In the genomic region with DNA sequence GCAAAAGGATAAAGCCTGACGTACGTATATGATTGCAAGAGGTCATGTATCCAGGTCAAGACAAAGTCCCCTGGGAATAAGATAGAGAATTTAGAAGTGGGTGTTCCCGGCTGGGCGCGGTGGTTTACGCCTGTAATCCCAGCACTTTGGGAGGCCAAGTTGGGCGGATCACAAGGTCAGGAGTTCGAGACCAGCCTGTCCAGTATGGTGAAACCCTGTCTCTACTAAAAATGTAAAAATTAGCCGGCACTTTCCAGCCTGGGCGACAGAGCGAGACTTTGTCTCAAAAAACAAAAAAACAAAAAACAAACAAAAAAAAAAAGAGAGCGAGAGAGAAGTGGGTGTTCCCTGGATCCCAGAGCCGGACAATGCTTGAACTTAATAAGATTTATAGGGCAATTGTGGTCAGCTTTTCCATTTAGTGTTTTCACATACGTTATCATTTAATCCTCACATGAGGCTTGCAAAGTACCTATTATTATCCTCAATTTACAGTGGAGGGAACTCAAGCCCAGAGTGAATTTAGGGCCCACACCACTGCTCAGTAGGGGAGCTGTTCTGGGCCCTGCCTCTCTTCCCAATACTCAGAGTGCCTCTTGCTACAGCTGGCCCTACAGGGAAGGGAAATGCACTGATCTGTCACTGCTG, we compare ENCODE assay signal across 12 cellular contexts. TPM values are rescaled to one million over a fixed set of nuclear protein-coding genes. Genes with fewer than 3 reads are reported as not detected.
DNase-seq lines count a peak whose midpoint lies in the region; ATAC-seq and TF ChIP-seq lines count a peak whose summit lies in the region.
"Had no signal": no experiment of that assay in that cellular context is flagged by ENCODE, and none has a peak within 500 bp of the region (broad histone marks: within the 10 kb centered on the region; RNA-seq: fewer than 3 reads in every experiment).

No MANE protein-coding gene starts in this region.

- H3K9me3 ChIP-seq in CD4-positive, CD25-positive, alpha-beta regulatory T cell (ENCODE audit: control insufficient read depth in 2 of 2, low read length in 2 of 2): no peaks in the 10 kb centered on the region
- H3K9me3 ChIP-seq in T-helper 17 cell (ENCODE audit: control insufficient read depth, low read length, poor library complexity, severe bottlenecking) (no peaks in the 10 kb centered on the region), lower lobe of right lung (no peaks in the 10 kb centered on the region)

- TF ChIP-seq CTCF in lower lobe of right lung (IDR thresholded peaks at IDR 0.05): no peak

- no peak overlapping the region for H3K27ac ChIP-seq in CD4-positive, CD25-positive, alpha-beta regulatory T cell (ENCODE audit: insufficient read depth, low read length, poor library complexity, severe bottlenecking)
- no peak overlapping the region for H3K27ac ChIP-seq in lower lobe of right lung
- H3K27ac ChIP-seq: KMS-11 had no signal

- H3K4me3 ChIP-seq in CD4-positive, CD25-positive, alpha-beta regulatory T cell (ENCODE audit: low read depth, low read length): no peak overlapping the region
- peak overlapping the region; percentile 76 for H3K4me3 ChIP-seq in lower lobe of right lung

- H3K4me1 ChIP-seq in CD4-positive, CD25-positive, alpha-beta regulatory T cell (ENCODE audit: control insufficient read depth, insufficient read depth, low read length, poor library complexity, severe bottlenecking): peaks cover 34% of the 10 kb centered on the region
- peaks cover 33% of the 10 kb centered on the region for H3K4me1 ChIP-seq in lower lobe of right lung

- peaks cover 60% of the 10 kb centered on the region for H3K27me3 Mint-ChIP-seq in CD4-positive, CD25-positive, alpha-beta regulatory T cell
- peaks cover 38% of the 10 kb centered on the region for H3K27me3 Mint-ChIP-seq in T-helper 17 cell

- no peaks in the 10 kb centered on the region for H3K9me3 Mint-ChIP-seq in CD4-positive, CD25-positive, alpha-beta regulatory T cell

- no peak overlapping the region for H3K27ac Mint-ChIP-seq in CD4-positive, CD25-positive, alpha-beta regulatory T cell
- peak overlapping the region; percentile 24 for H3K27ac Mint-ChIP-seq in T-helper 17 cell

- no peak for ATAC-seq in CD4-positive, CD25-positive, alpha-beta regulatory T cell (ENCODE audit: low read depth in 2 of 2)
- ATAC-seq in T-helper 17 cell (no peak), lower lobe of right lung (no peak), HG02571 (IDR thresholded peaks at IDR 0.05; ENCODE audit: unreplicated experiment) (no peak)

- intact Hi-C loops in lower lobe of right lung (cut with DNase I): loop anchor here (10.0 kb wide), 1 partner anchor 53 kb away; a partner anchor contains a TSS

- H3K4me1 Mint-ChIP-seq in CD4-positive, CD25-positive, alpha-beta regulatory T cell: peaks cover 5 to 43% (median 14%) of the 10 kb centered on the region in 4 donors
- peaks cover 24% of the 10 kb centered on the region for H3K4me1 Mint-ChIP-seq in T-helper 17 cell

- peak overlapping the region; percentile 50 to 90 (median 84) for H3K4me3 Mint-ChIP-seq in CD4-positive, CD25-positive, alpha-beta regulatory T cell
- peak overlapping the region; percentile 33 for H3K4me3 Mint-ChIP-seq in T-helper 17 cell

- peaks cover 18% of the 10 kb centered on the region for H3K27me3 ChIP-seq in CD4-positive, CD25-positive, alpha-beta regulatory T cell (ENCODE audit: control insufficient read depth, insufficient read depth, low read length)
- peaks cover 29% of the 10 kb centered on the region for H3K27me3 ChIP-seq in lower lobe of right lung (ENCODE audit: low read depth)

- DNase-seq in CD4-positive, CD25-positive, alpha-beta regulatory T cell: no peak
- DNase-seq in T-helper 17 cell: no peak
- no peak for DNase-seq in lower lobe of right lung
- DNase-seq in activated CD8-positive, alpha-beta memory T cell treated with anti-CD3 and anti-CD28 coated beads, Interleukin-2, amount 50 U/mL, for 48 hours: no peak
- no peak for DNase-seq in superior temporal gyrus (ENCODE audit: extremely low spot score)
- DNase-seq: activated gamma-delta T cell treated with Interleukin-2 at 50 U/mL for 16 hours; GDM1; stimulated activated CD4-positive, alpha-beta T cell treated with anti-CD3 and anti-CD28 coated beads, Interleukin-4, amount 100 ng/mL, for 1 hour had no signal

- H3K36me3 ChIP-seq in CD4-positive, CD25-positive, alpha-beta regulatory T cell (ENCODE audit: control insufficient read depth, insufficient read depth, low read length): no peaks in the 10 kb centered on the region
- H3K36me3 ChIP-seq in lower lobe of right lung: no peaks in the 10 kb centered on the region

- peaks cover 3% of the 10 kb centered on the region for H3K36me3 Mint-ChIP-seq in CD4-positive, CD25-positive, alpha-beta regulatory T cell
- H3K36me3 Mint-ChIP-seq in T-helper 17 cell (ENCODE audit: low read depth): peaks cover 3% of the 10 kb centered on the region

RNA-seq across cellular contexts. Expression of a gene that starts 0.5 kb away (rescaled TPM):
- total RNA-seq in CD4-positive, CD25-positive, alpha-beta regulatory T cell: 0.39 TPM
- polyA plus RNA-seq in CD4-positive, CD25-positive, alpha-beta regulatory T cell: under 1 TPM in 1 of 4 donors, not detected in 3; 0.43 TPM
- total RNA-seq in T-helper 17 cell: under 1 TPM in 1 of 2 donors, not detected in 1; 0.34 TPM
- not detected for total RNA-seq in lower lobe of right lung
- total RNA-seq: kidney epithelial cell, RPMI7951 had no signal

RNA-seq across cellular contexts. Expression of a gene that starts 2.1 kb away (rescaled TPM):
- total RNA-seq in CD4-positive, CD25-positive, alpha-beta regulatory T cell: not detected
- polyA plus RNA-seq in CD4-positive, CD25-positive, alpha-beta regulatory T cell: under 1 TPM in 1 of 4 donors, not detected in 3; 0.71 TPM
- total RNA-seq in T-helper 17 cell (not detected), lower lobe of right lung (9.9 TPM)
- total RNA-seq: kidney epithelial cell had no signal

RNA-seq across cellular contexts. Expression of a gene that starts 7.7 kb away (rescaled TPM):
- 64.7 TPM for total RNA-seq in CD4-positive, CD25-positive, alpha-beta regulatory T cell
- 100 to 1,000 TPM; 281 to 354 (median 319) TPM for polyA plus RNA-seq in CD4-positive, CD25-positive, alpha-beta regulatory T cell
- total RNA-seq in T-helper 17 cell: 10 to 100 TPM; 54.3 to 59.7 TPM
- 95.5 TPM for total RNA-seq in lower lobe of right lung

RNA-seq across cellular contexts. Expression of a gene that starts 16.6 kb away (rescaled TPM):
- total RNA-seq in CD4-positive, CD25-positive, alpha-beta regulatory T cell: not detected
- polyA plus RNA-seq in CD4-positive, CD25-positive, alpha-beta regulatory T cell: not detected
- not detected for total RNA-seq in T-helper 17 cell
- total RNA-seq in lower lobe of right lung: not detected
- total RNA-seq: kidney epithelial cell, RPMI7951 had no signal
